17 cellular contexts compared by ENCODE assay signal in the genomic region with DNA sequence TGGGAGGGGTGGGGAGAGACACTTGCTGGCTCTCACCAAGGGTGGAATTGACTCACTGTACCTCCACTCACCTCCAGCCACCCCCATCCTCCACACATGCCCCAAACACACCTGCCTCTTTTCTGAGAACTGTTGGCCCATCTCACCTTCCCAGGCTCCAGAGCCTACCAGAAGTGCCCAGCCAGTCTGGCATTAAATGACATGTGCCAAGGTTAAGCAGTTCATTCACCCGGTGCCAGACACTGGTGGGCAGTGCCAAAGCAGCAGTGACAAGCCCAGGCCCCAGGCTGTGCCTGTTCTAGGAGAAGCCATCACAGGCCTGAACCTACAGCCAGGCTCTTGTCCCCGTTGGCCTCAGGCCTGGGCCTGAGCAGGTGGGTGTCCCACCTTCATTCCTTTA. TPM values are rescaled to one million over a fixed set of nuclear protein-coding genes. Genes with fewer than 3 reads are reported as not detected.
DNase-seq lines count a peak whose midpoint lies in the region; ATAC-seq, FAIRE-seq and TF ChIP-seq lines count a peak whose summit lies in the region.
"Had no signal": no experiment of that assay in that cellular context is flagged by ENCODE, and none has a peak within 500 bp of the region (broad histone marks: within the 10 kb centered on the region; RNA-seq: fewer than 3 reads in every experiment).

No MANE protein-coding gene starts in this region.

- H3K9me3 ChIP-seq in right lobe of liver (no peaks in the 10 kb centered on the region), HepG2 (ENCODE audit: low read length) (no peaks in the 10 kb centered on the region), adrenal gland (replicated peaks in 1 of 3) (no peaks in the 10 kb centered on the region), sigmoid colon (no peaks in the 10 kb centered on the region)
- H3K9me3 ChIP-seq: BE2C, MG63, Peyer's patch had no signal

- TF ChIP-seq CTCF in right lobe of liver (IDR thresholded peaks at IDR 0.05) = no peak
- no peak for TF ChIP-seq CTCF in HepG2 (CRISPR knock-in tag; IDR thresholded peaks at IDR 0.05)
- no peak for TF ChIP-seq CTCF in adrenal gland (IDR thresholded peaks at IDR 0.05)
- TF ChIP-seq CTCF in sigmoid colon (IDR thresholded peaks at IDR 0.05) = no peak

- H3K27ac ChIP-seq in right lobe of liver = peak overlapping the region in 1 of 3 donors; percentile 59
- no peak overlapping the region for H3K27ac ChIP-seq in HepG2 (ENCODE audit: extremely low read length, insufficient read depth, low read length)
- peak overlapping the region in 3 of 5 donors; percentile 9 to 93 (median 30) for H3K27ac ChIP-seq in adrenal gland
- H3K27ac ChIP-seq in sigmoid colon = no peak overlapping the region
- H3K27ac ChIP-seq: KMS-11 had no signal

- no peak overlapping the region for H3K4me2 ChIP-seq in HepG2 (ENCODE audit: low read depth, low read length)
- H3K4me2 ChIP-seq: GM23338, KMS-11 had no signal

- in situ Hi-C loops in HepG2 (cut with HindIII; ENCODE audit: extremely low pct_ligation_motif_present, low pct_unique_long_range_greater_than_20kb) = no loop called here

- DNase-seq in right lobe of liver (peak in 1 of 3 donors; percentile 78), HepG2 (ENCODE audit: low spot score) (no peak), adrenal gland (peak in 5 of 7 donors; percentile 51 to 74 (median 63)), left lobe of liver (ENCODE audit: low spot score) (peak; percentile 64), NCI-H1092 treated with DMSO at 0.1 percent for 48 hours (lab: John Stamatoyannopoulos, UW) (no peak), sigmoid colon (no peak)
- DNase-seq: BE2C; CD8-positive, alpha-beta memory T cell; MG63; NCI-H1930; NCI-H2171 treated with DMSO at 0.1 percent for 48 hours; NCI-H82; Peyer's patch; SIG-M5 had no signal

- ATAC-seq in right lobe of liver (peak; percentile 43 to 90 (median 60)), HepG2 (no peak), left lobe of liver (peak; percentile 78), HG03175 (IDR thresholded peaks at IDR 0.05; ENCODE audit: unreplicated experiment) (no peak)
- ATAC-seq: GM23338 had no signal

- 60% methylated on average over 1 of the region's 2 CpGs for WGBS in right lobe of liver (ENCODE audit: insufficient coverage, low coverage, low lambda C conversion rate, missing lambda C conversion rate)
- 90% methylated on average over 2 of the region's 2 CpGs for WGBS in HepG2 (ENCODE audit: low lambda C conversion rate)
- 34 to 64% (median 51%) methylated on average over 2 of the region's 2 CpGs for WGBS in adrenal gland, 4 donors
- WGBS in sigmoid colon, 2 donors = 69 to 88% methylated on average over 2 of the region's 2 CpGs

- H3K36me3 ChIP-seq in right lobe of liver (peaks cover 9 to 32% (median 22%) of the 10 kb centered on the region in 4 donors), HepG2 (replicated peaks in 1 of 2; ENCODE audit: control insufficient read depth in 1 of 2, insufficient read depth in 2 of 2, low read length in 2 of 2) (peaks cover 4 to 8% of the 10 kb centered on the region in 2 experiments; a peak in 3 of 5 replicates), adrenal gland (replicated peaks in 1 of 2) (peaks cover 0 to 69% of the 10 kb centered on the region in 2 donors), sigmoid colon (peaks cover 18 to 66% (median 45%) of the 10 kb centered on the region in 4 donors)
- H3K36me3 ChIP-seq: BE2C had no signal

- H3K27me3 ChIP-seq in right lobe of liver (no peaks in the 10 kb centered on the region), HepG2 (ENCODE audit: control insufficient read depth in 1 of 2, insufficient read depth in 2 of 2, low read length in 2 of 2) (no peaks in the 10 kb centered on the region), adrenal gland (no peaks in the 10 kb centered on the region), sigmoid colon (no peaks in the 10 kb centered on the region)
- H3K27me3 ChIP-seq: BE2C, MG63, Peyer's patch had no signal

- CTCF ChIA-PET in HepG2 (lab: Yijun Ruan, JAX; ENCODE audit: low intra/inter-chr PET ratio, low total read pairs) = no interaction called here

- H3K79me2 ChIP-seq in HepG2 (ENCODE audit: insufficient read depth, low read length) = no peaks in the 10 kb centered on the region

- H3K4me3 ChIP-seq in right lobe of liver = no peak overlapping the region
- H3K4me3 ChIP-seq in HepG2 (replicated peaks in 1 of 3; ENCODE audit: insufficient read depth in 1 of 3, low read depth in 2 of 3, low read length in 3 of 3) = no peak overlapping the region
- H3K4me3 ChIP-seq in adrenal gland = no peak overlapping the region
- no peak overlapping the region for H3K4me3 ChIP-seq in sigmoid colon
- H3K4me3 ChIP-seq: GM23338, MG63, Peyer's patch had no signal

- TF ChIP-seq EP300 in HepG2 (IDR thresholded peaks at IDR 0.05; ENCODE audit: low read depth in 2 of 2, low read length in 2 of 2) (no peak), HepG2 (CRISPR knock-in tag; IDR thresholded peaks at IDR 0.05; ENCODE audit: borderline replicate concordance) (no peak), sigmoid colon (IDR thresholded peaks at IDR 0.05) (no peak)

- no peak overlapping the region for H3K9ac ChIP-seq in HepG2 (ENCODE audit: insufficient read depth, low read depth, low read length)
- H3K9ac ChIP-seq: KMS-11 had no signal

- intact Hi-C loops in right lobe of liver (cut with DNase I) = no loop called here
- intact Hi-C loops in HepG2 (cut with micrococcal nuclease; ENCODE audit: unreplicated experiment) = no loop called here
- intact Hi-C loops in adrenal gland (cut with DNase I) = no loop called here
- intact Hi-C loops in sigmoid colon (cut with DNase I) = no loop called here

- H3K4me1 ChIP-seq in right lobe of liver = peaks cover 0 to 25% (median 5%) of the 10 kb centered on the region in 4 donors
- H3K4me1 ChIP-seq in HepG2 (ENCODE audit: insufficient read depth, low read length) = peaks cover 42% of the 10 kb centered on the region
- H3K4me1 ChIP-seq in adrenal gland (replicated peaks in 1 of 2) = peaks cover 12 to 46% of the 10 kb centered on the region in 2 donors
- H3K4me1 ChIP-seq in sigmoid colon = peaks cover 0 to 19% (median 8%) of the 10 kb centered on the region in 4 donors
- H3K4me1 ChIP-seq: BE2C had no signal

- H4K20me1 ChIP-seq in HepG2 (ENCODE audit: insufficient read depth, low read length) = no peaks in the 10 kb centered on the region

- TF ChIP-seq POLR2A in right lobe of liver (IDR thresholded peaks at IDR 0.05) (no peak), HepG2 (IDR thresholded peaks at IDR 0.05; ENCODE audit: insufficient read depth in 1 of 2, low read depth in 2 of 2, low read length in 2 of 2) (no peak), adrenal gland (IDR thresholded peaks at IDR 0.05) (no peak), sigmoid colon (IDR thresholded peaks at IDR 0.05) (no peak)

- no peak overlapping the region for H2AFZ ChIP-seq in HepG2 (ENCODE audit: low read length)
- H2AFZ ChIP-seq: GM23338 had no signal

- POLR2A ChIA-PET in HepG2 (lab: Yijun Ruan, JAX) = no interaction called here

- FAIRE-seq in HepG2 (lab: Jason Lieb, UNC) = no peak

- TF ChIP-seq RAD21 in HepG2 (CRISPR knock-in tag; IDR thresholded peaks at IDR 0.05) = no peak

- no TSS peak for BruUV-seq in HepG2 (replicated peaks; lab: Mats Ljungman, UMichigan)

RNA-seq across cellular contexts. Expression of gene MVP, which starts 11.2 kb away (rescaled TPM):
- total RNA-seq in right lobe of liver (100 to 1,000 TPM in 2 of 6 experiments, 10 to 100 TPM in 4; 37.4 to 112 (median 77.8) TPM), HepG2 (2016; rRNA removed; fragmentation: Illumina TruSeq; extraction: Trizol) (22.0 and 22.9 TPM in 2 replicates), adrenal gland (100 to 1,000 TPM; 242 to 492 (median 362) TPM), left lobe of liver (44.4 TPM), sigmoid colon (10 to 100 TPM; 62.3 to 94.5 (median 68.6) TPM)
- 3.2 and 3.6 TPM in 2 replicates for total RNA-seq in HepG2 (2016; cell fraction: cytosol; rRNA removed; fragmentation: Illumina TruSeq; extraction: Trizol; ENCODE audit: low read depth)
- 15.3 and 24.2 TPM in 2 replicates for total RNA-seq in HepG2 (2016; cell fraction: insoluble cytoplasmic fraction; rRNA removed; fragmentation: Illumina TruSeq; extraction: Trizol)
- 7.2 and 7.3 TPM in 2 replicates for total RNA-seq in HepG2 (2016; cell fraction: membrane; rRNA removed; fragmentation: Illumina TruSeq; extraction: Trizol)
- total RNA-seq in HepG2 (2016; cell fraction: nucleus; rRNA removed; fragmentation: Illumina TruSeq; extraction: Trizol) = 15.6 and 17.1 TPM in 2 replicates
- polyA plus RNA-seq in HepG2 (2011; rRNA removed) (43.5 and 65.5 TPM in 2 replicates), adrenal gland (100 to 1,000 TPM; 200 to 470 (median 321) TPM), sigmoid colon (100 to 1,000 TPM; 201 to 368 (median 265) TPM)
- polyA plus RNA-seq in HepG2 (2011; cell fraction: cytosol; rRNA removed) = 24.9 and 28.2 TPM in 2 replicates
- polyA plus RNA-seq in HepG2 (2011; cell fraction: nucleus; rRNA removed) = 68.9 and 74.4 TPM in 2 replicates
- 36.4 and 37.1 TPM in 2 replicates for polyA plus RNA-seq in HepG2 (2012)
- 2.1 TPM in 2 replicates for polyA plus RNA-seq in HepG2 (2016; cell fraction: cytosol; fragmentation: Illumina TruSeq; extraction: Trizol; ENCODE audit: low read depth)
- 14.5 and 16.2 TPM in 2 replicates for polyA plus RNA-seq in HepG2 (2016; cell fraction: insoluble cytoplasmic fraction; fragmentation: Illumina TruSeq; extraction: Trizol; ENCODE audit: low read depth)
- polyA plus RNA-seq in HepG2 (2016; cell fraction: membrane; fragmentation: Illumina TruSeq; extraction: Trizol; ENCODE audit: low read depth) = 4.3 and 4.9 TPM in 2 replicates
- 18.7 and 20.9 TPM in 2 replicates for polyA plus RNA-seq in HepG2 (2016; cell fraction: nucleus; fragmentation: Illumina TruSeq; extraction: Trizol; ENCODE audit: insufficient read depth, low read depth)
- polyA minus RNA-seq in HepG2 (2011; rRNA and poly(A)+ RNA removed; ENCODE audit: low replicate concordance) = 233 and 295 TPM in 2 replicates
- 33.9 and 42.5 TPM in 2 replicates for polyA minus RNA-seq in HepG2 (2011; cell fraction: cytosol; rRNA and poly(A)+ RNA removed)
- polyA minus RNA-seq in HepG2 (2011; cell fraction: nucleus; rRNA and poly(A)+ RNA removed) = 41.5 and 62.7 TPM in 2 replicates

RNA-seq across cellular contexts. Expression of gene PAGR1, which starts 15.5 kb away (rescaled TPM):
- total RNA-seq in right lobe of liver = 10 to 100 TPM in 5 of 6 experiments, 1 to 10 TPM in 1; 8.5 to 26.1 (median 11.5) TPM
- total RNA-seq in HepG2 (2016; rRNA removed; fragmentation: Illumina TruSeq; extraction: Trizol) = 66.4 and 74.5 TPM in 2 replicates
- 27.0 and 29.8 TPM in 2 replicates for total RNA-seq in HepG2 (2016; cell fraction: cytosol; rRNA removed; fragmentation: Illumina TruSeq; extraction: Trizol; ENCODE audit: low read depth)
- total RNA-seq in HepG2 (2016; cell fraction: insoluble cytoplasmic fraction; rRNA removed; fragmentation: Illumina TruSeq; extraction: Trizol) = 66.8 and 70.4 TPM in 2 replicates
- 60.2 and 69.2 TPM in 2 replicates for total RNA-seq in HepG2 (2016; cell fraction: membrane; rRNA removed; fragmentation: Illumina TruSeq; extraction: Trizol)
- total RNA-seq in HepG2 (2016; cell fraction: nucleus; rRNA removed; fragmentation: Illumina TruSeq; extraction: Trizol) = 26.7 and 29.3 TPM in 2 replicates
- 9.8 and 9.9 TPM in 2 replicates for polyA plus RNA-seq in HepG2 (2011; rRNA removed)
- polyA plus RNA-seq in HepG2 (2011; cell fraction: cytosol; rRNA removed) = 8.4 and 11.4 TPM in 2 replicates
- 21.8 and 24.6 TPM in 2 replicates for polyA plus RNA-seq in HepG2 (2011; cell fraction: nucleus; rRNA removed)
- polyA plus RNA-seq in HepG2 (2012) = 18.6 and 19.8 TPM in 2 replicates
- polyA plus RNA-seq in HepG2 (2016; cell fraction: cytosol; fragmentation: Illumina TruSeq; extraction: Trizol; ENCODE audit: low read depth) = 35.6 and 42.4 TPM in 2 replicates
- 77.4 and 82.7 TPM in 2 replicates for polyA plus RNA-seq in HepG2 (2016; cell fraction: insoluble cytoplasmic fraction; fragmentation: Illumina TruSeq; extraction: Trizol; ENCODE audit: low read depth)
- 57.3 and 67.2 TPM in 2 replicates for polyA plus RNA-seq in HepG2 (2016; cell fraction: membrane; fragmentation: Illumina TruSeq; extraction: Trizol; ENCODE audit: low read depth)
- polyA plus RNA-seq in HepG2 (2016; cell fraction: nucleus; fragmentation: Illumina TruSeq; extraction: Trizol; ENCODE audit: insufficient read depth, low read depth) = 45.2 and 52.8 TPM in 2 replicates
- 5.5 and 6.5 TPM in 2 replicates for polyA minus RNA-seq in HepG2 (2011; rRNA and poly(A)+ RNA removed; ENCODE audit: low replicate concordance)
- 4.8 and 9.2 TPM in 2 replicates for polyA minus RNA-seq in HepG2 (2011; cell fraction: cytosol; rRNA and poly(A)+ RNA removed)
- polyA minus RNA-seq in HepG2 (2011; cell fraction: nucleus; rRNA and poly(A)+ RNA removed) = 15.1 and 19.6 TPM in 2 replicates
- 10 to 100 TPM; 17.1 to 47.1 (median 39.8) TPM for total RNA-seq in adrenal gland
- polyA plus RNA-seq in adrenal gland = 10 to 100 TPM; 14.2 to 89.1 (median 60.9) TPM
- total RNA-seq in left lobe of liver = 11.9 TPM
- total RNA-seq in sigmoid colon = 10 to 100 TPM; 18.5 to 29.9 (median 25.7) TPM
- polyA plus RNA-seq in sigmoid colon = 10 to 100 TPM; 20.4 to 36.6 (median 29.1) TPM

RNA-seq across cellular contexts. Expression of gene PRRT2, which starts 19.5 kb away (rescaled TPM):
- total RNA-seq in right lobe of liver = under 1 TPM in 4 of 6 experiments, not detected in 2; 0.15 to 0.98 (median 0.51) TPM
- 0.11 and 0.51 TPM in 2 replicates for total RNA-seq in HepG2 (2016; rRNA removed; fragmentation: Illumina TruSeq; extraction: Trizol)
- not detected in 2 replicates for total RNA-seq in HepG2 (2016; cell fraction: cytosol; rRNA removed; fragmentation: Illumina TruSeq; extraction: Trizol; ENCODE audit: low read depth)
- 0.76 TPM in 1 of 2 replicates, not detected in the other for total RNA-seq in HepG2 (2016; cell fraction: insoluble cytoplasmic fraction; rRNA removed; fragmentation: Illumina TruSeq; extraction: Trizol)
- total RNA-seq in HepG2 (2016; cell fraction: membrane; rRNA removed; fragmentation: Illumina TruSeq; extraction: Trizol) = 0.28 TPM in 1 of 2 replicates, not detected in the other
- total RNA-seq in HepG2 (2016; cell fraction: nucleus; rRNA removed; fragmentation: Illumina TruSeq; extraction: Trizol) = 1.1 and 1.4 TPM in 2 replicates
- 1.1 and 1.8 TPM in 2 replicates for polyA plus RNA-seq in HepG2 (2011; rRNA removed)
- polyA plus RNA-seq in HepG2 (2011; cell fraction: cytosol; rRNA removed) = 0.31 and 0.38 TPM in 2 replicates
- 16.2 and 16.5 TPM in 2 replicates for polyA plus RNA-seq in HepG2 (2011; cell fraction: nucleus; rRNA removed)
- 1.6 and 1.7 TPM in 2 replicates for polyA plus RNA-seq in HepG2 (2012)
- 0.08 TPM in 1 of 2 replicates, not detected in the other for polyA plus RNA-seq in HepG2 (2016; cell fraction: cytosol; fragmentation: Illumina TruSeq; extraction: Trizol; ENCODE audit: low read depth)
- polyA plus RNA-seq in HepG2 (2016; cell fraction: insoluble cytoplasmic fraction; fragmentation: Illumina TruSeq; extraction: Trizol; ENCODE audit: low read depth) = 0.11 and 0.41 TPM in 2 replicates
- polyA plus RNA-seq in HepG2 (2016; cell fraction: membrane; fragmentation: Illumina TruSeq; extraction: Trizol; ENCODE audit: low read depth) = 0.07 and 0.15 TPM in 2 replicates
- 3.5 and 3.7 TPM in 2 replicates for polyA plus RNA-seq in HepG2 (2016; cell fraction: nucleus; fragmentation: Illumina TruSeq; extraction: Trizol; ENCODE audit: insufficient read depth, low read depth)
- 0.07 and 0.56 TPM in 2 replicates for polyA minus RNA-seq in HepG2 (2011; rRNA and poly(A)+ RNA removed; ENCODE audit: low replicate concordance)
- not detected in 2 replicates for polyA minus RNA-seq in HepG2 (2011; cell fraction: cytosol; rRNA and poly(A)+ RNA removed)
- 1.5 and 2.4 TPM in 2 replicates for polyA minus RNA-seq in HepG2 (2011; cell fraction: nucleus; rRNA and poly(A)+ RNA removed)
- total RNA-seq in adrenal gland = 1 to 10 TPM in 7 of 8 donors, not detected in 1; 1.4 to 8.8 (median 1.9) TPM
- 10 to 100 TPM in 1 of 3 donors, 1 to 10 TPM in 1, under 1 TPM in 1; 0.97 to 32.0 (median 5.0) TPM for polyA plus RNA-seq in adrenal gland
- total RNA-seq in left lobe of liver = 0.33 TPM
- 10 to 100 TPM in 2 of 4 donors, 1 to 10 TPM in 2; 5.4 to 22.7 (median 9.6) TPM for total RNA-seq in sigmoid colon
- 1 to 10 TPM in 1 of 3 donors, under 1 TPM in 1, not detected in 1; 0.69 to 2.2 TPM for polyA plus RNA-seq in sigmoid colon

RNA-seq across cellular contexts. Expression of gene MAZ, which starts 25.2 kb away (rescaled TPM):
- 100 to 1,000 TPM in 1 of 6 experiments, 10 to 100 TPM in 5; 42.9 to 106 (median 60.7) TPM for total RNA-seq in right lobe of liver
- total RNA-seq in HepG2 (2016; rRNA removed; fragmentation: Illumina TruSeq; extraction: Trizol) = 229 and 277 TPM in 2 replicates
- 423 and 431 TPM in 2 replicates for total RNA-seq in HepG2 (2016; cell fraction: cytosol; rRNA removed; fragmentation: Illumina TruSeq; extraction: Trizol; ENCODE audit: low read depth)
- 196 and 286 TPM in 2 replicates for total RNA-seq in HepG2 (2016; cell fraction: insoluble cytoplasmic fraction; rRNA removed; fragmentation: Illumina TruSeq; extraction: Trizol)
- 825 and 837 TPM in 2 replicates for total RNA-seq in HepG2 (2016; cell fraction: membrane; rRNA removed; fragmentation: Illumina TruSeq; extraction: Trizol)
- total RNA-seq in HepG2 (2016; cell fraction: nucleus; rRNA removed; fragmentation: Illumina TruSeq; extraction: Trizol) = 134 and 167 TPM in 2 replicates
- polyA plus RNA-seq in HepG2 (2011; rRNA removed) = 203 and 255 TPM in 2 replicates
- 164 and 235 TPM in 2 replicates for polyA plus RNA-seq in HepG2 (2011; cell fraction: cytosol; rRNA removed)
- polyA plus RNA-seq in HepG2 (2011; cell fraction: nucleus; rRNA removed) = 242 and 334 TPM in 2 replicates
- 301 and 452 TPM in 2 replicates for polyA plus RNA-seq in HepG2 (2012)
- polyA plus RNA-seq in HepG2 (2016; cell fraction: cytosol; fragmentation: Illumina TruSeq; extraction: Trizol; ENCODE audit: low read depth) = 608 and 677 TPM in 2 replicates
- 287 and 420 TPM in 2 replicates for polyA plus RNA-seq in HepG2 (2016; cell fraction: insoluble cytoplasmic fraction; fragmentation: Illumina TruSeq; extraction: Trizol; ENCODE audit: low read depth)
- polyA plus RNA-seq in HepG2 (2016; cell fraction: membrane; fragmentation: Illumina TruSeq; extraction: Trizol; ENCODE audit: low read depth) = 1,001 and 1,210 TPM in 2 replicates
- polyA plus RNA-seq in HepG2 (2016; cell fraction: nucleus; fragmentation: Illumina TruSeq; extraction: Trizol; ENCODE audit: insufficient read depth, low read depth) = 330 and 379 TPM in 2 replicates
- 512 and 628 TPM in 2 replicates for polyA minus RNA-seq in HepG2 (2011; rRNA and poly(A)+ RNA removed; ENCODE audit: low replicate concordance)
- polyA minus RNA-seq in HepG2 (2011; cell fraction: cytosol; rRNA and poly(A)+ RNA removed) = 217 and 237 TPM in 2 replicates
- polyA minus RNA-seq in HepG2 (2011; cell fraction: nucleus; rRNA and poly(A)+ RNA removed) = 59.9 and 60.5 TPM in 2 replicates
- total RNA-seq in adrenal gland = 100 to 1,000 TPM in 6 of 8 donors, 10 to 100 TPM in 2; 78.8 to 247 (median 145) TPM
- polyA plus RNA-seq in adrenal gland = 100 to 1,000 TPM; 108 to 304 (median 147) TPM
- total RNA-seq in left lobe of liver = 101 TPM
- total RNA-seq in sigmoid colon = 100 to 1,000 TPM in 1 of 4 donors, 10 to 100 TPM in 3; 59.6 to 102 (median 67.2) TPM
- 100 to 1,000 TPM; 137 to 226 (median 192) TPM for polyA plus RNA-seq in sigmoid colon

RNA-seq across cellular contexts. Expression of gene CDIPT, which starts 31.5 kb away (rescaled TPM):
- 10 to 100 TPM; 35.1 to 96.6 (median 58.2) TPM for total RNA-seq in right lobe of liver
- 39.2 and 54.9 TPM in 2 replicates for total RNA-seq in HepG2 (2016; rRNA removed; fragmentation: Illumina TruSeq; extraction: Trizol)
- 23.3 and 32.6 TPM in 2 replicates for total RNA-seq in HepG2 (2016; cell fraction: cytosol; rRNA removed; fragmentation: Illumina TruSeq; extraction: Trizol; ENCODE audit: low read depth)
- 43.4 and 55.7 TPM in 2 replicates for total RNA-seq in HepG2 (2016; cell fraction: insoluble cytoplasmic fraction; rRNA removed; fragmentation: Illumina TruSeq; extraction: Trizol)
- total RNA-seq in HepG2 (2016; cell fraction: membrane; rRNA removed; fragmentation: Illumina TruSeq; extraction: Trizol) = 45.8 and 63.4 TPM in 2 replicates
- total RNA-seq in HepG2 (2016; cell fraction: nucleus; rRNA removed; fragmentation: Illumina TruSeq; extraction: Trizol) = 32.9 and 36.1 TPM in 2 replicates
- polyA plus RNA-seq in HepG2 (2011; rRNA removed) = 97.5 and 109 TPM in 2 replicates
- 106 and 126 TPM in 2 replicates for polyA plus RNA-seq in HepG2 (2011; cell fraction: cytosol; rRNA removed)
- 59.6 and 70.3 TPM in 2 replicates for polyA plus RNA-seq in HepG2 (2011; cell fraction: nucleus; rRNA removed)
- polyA plus RNA-seq in HepG2 (2012) = 53.5 and 77.9 TPM in 2 replicates
- 28.1 and 42.6 TPM in 2 replicates for polyA plus RNA-seq in HepG2 (2016; cell fraction: cytosol; fragmentation: Illumina TruSeq; extraction: Trizol; ENCODE audit: low read depth)
- 49.9 and 51.9 TPM in 2 replicates for polyA plus RNA-seq in HepG2 (2016; cell fraction: insoluble cytoplasmic fraction; fragmentation: Illumina TruSeq; extraction: Trizol; ENCODE audit: low read depth)
- polyA plus RNA-seq in HepG2 (2016; cell fraction: membrane; fragmentation: Illumina TruSeq; extraction: Trizol; ENCODE audit: low read depth) = 49.0 and 62.7 TPM in 2 replicates
- polyA plus RNA-seq in HepG2 (2016; cell fraction: nucleus; fragmentation: Illumina TruSeq; extraction: Trizol; ENCODE audit: insufficient read depth, low read depth) = 63.3 and 67.6 TPM in 2 replicates
- 98.0 and 109 TPM in 2 replicates for polyA minus RNA-seq in HepG2 (2011; rRNA and poly(A)+ RNA removed; ENCODE audit: low replicate concordance)
- 39.7 and 49.2 TPM in 2 replicates for polyA minus RNA-seq in HepG2 (2011; cell fraction: cytosol; rRNA and poly(A)+ RNA removed)
- polyA minus RNA-seq in HepG2 (2011; cell fraction: nucleus; rRNA and poly(A)+ RNA removed) = 15.5 and 25.5 TPM in 2 replicates
- 100 to 1,000 TPM in 7 of 8 donors, 10 to 100 TPM in 1; 84.7 to 203 (median 159) TPM for total RNA-seq in adrenal gland
- polyA plus RNA-seq in adrenal gland = 10 to 100 TPM; 44.9 to 89.0 (median 74.5) TPM
- 53.1 TPM for total RNA-seq in left lobe of liver
- total RNA-seq in sigmoid colon = 100 to 1,000 TPM; 107 to 120 (median 111) TPM
- 10 to 100 TPM; 39.8 to 76.2 (median 51.1) TPM for polyA plus RNA-seq in sigmoid colon

Comparison
In these comparisons a context has a peak if more than half of its experiments do, and no peak if none do; other contexts are left out.
1. ATAC-seq: peak in right lobe of liver (4 of 4) and left lobe of liver (single experiment); none in HepG2 (single experiment) and HG03175 (single experiment).
2. DNase-seq: peak in adrenal gland (5 of 7) and left lobe of liver (single experiment); none in HepG2 (single experiment), NCI-H1092 treated with DMSO at 0.1 percent for 48 hours (single experiment) and sigmoid colon (single experiment).
3. H3K27ac ChIP-seq: peak in adrenal gland (3 of 5); none in HepG2 (single experiment) and sigmoid colon (0 of 4).